19 cellular contexts compared by ENCODE assay signal in genomic region chr20:44033873-44034272, GRCh38.
"Had no signal": no experiment of that assay in that cellular context is flagged by ENCODE, and none has a peak within 500 bp of the region (broad histone marks: within the 10 kb centered on the region; RNA-seq: fewer than 3 reads in every experiment).

No MANE protein-coding gene starts in this region.

- H3K36me3 ChIP-seq: colonic mucosa, left ventricle myocardium inferior, neutrophil, suprapubic skin, upper lobe of left lung had no signal

- H3K9me3 ChIP-seq: body of pancreas, colonic mucosa, left ventricle myocardium inferior, neutrophil, suprapubic skin, upper lobe of left lung had no signal

- H3K4me3 Mint-ChIP-seq: activated naive CD4-positive, alpha-beta T cell treated with anti-CD3 and anti-CD28 coated beads, Interleukin-2, amount 50 U/mL, for 24 hours; natural killer cell had no signal

- H3K4me1 ChIP-seq: body of pancreas, colonic mucosa, left ventricle myocardium inferior, suprapubic skin, upper lobe of left lung had no signal

- H3K4me3 ChIP-seq: body of pancreas, colonic mucosa, left ventricle myocardium inferior, suprapubic skin, upper lobe of left lung had no signal

- H3K36me3 Mint-ChIP-seq: activated naive CD4-positive, alpha-beta T cell treated with anti-CD3 and anti-CD28 coated beads, Interleukin-2, amount 50 U/mL, for 24 hours; natural killer cell had no signal

- H3K27ac ChIP-seq: body of pancreas, colonic mucosa, left ventricle myocardium inferior, neutrophil, suprapubic skin, upper lobe of left lung, VCaP had no signal

- DNase-seq: activated CD4-positive, alpha-beta T cell treated with anti-CD3 and anti-CD28 coated beads for 1 hour; activated CD4-positive, alpha-beta T cell treated with anti-CD3 and anti-CD28 coated beads, Interleukin-2, amount 50 U/mL, for 48 hours; amygdala; body of pancreas; central memory CD4-positive, alpha-beta T cell; colonic mucosa; hippocampal formation; kidney; left ventricle myocardium inferior; natural killer cell; stimulated activated CD4-positive, alpha-beta T cell treated with anti-CD3 and anti-CD28 coated beads, Interleukin-15, amount 100 ng/mL, for 24 hours; stimulated activated CD4-positive, alpha-beta T cell treated with anti-CD3 and anti-CD28 coated beads, Interleukin-4, amount 100 ng/mL, for 1 hour; stimulated activated naive CD4-positive, alpha-beta T cell; upper lobe of left lung had no signal

- H3K27ac Mint-ChIP-seq: activated naive CD4-positive, alpha-beta T cell treated with anti-CD3 and anti-CD28 coated beads, Interleukin-2, amount 50 U/mL, for 24 hours; activated T-helper 2 cell treated with anti-CD3 and anti-CD28 coated beads, Interferon-gamma antibody, Interleukin-2, Interleukin-4, amounts not matched to agents 10 μg/mL and 5 μg/mL and 100 μg/mL, durations not matched to agents 14 hours and 24 hours and 36 hours; natural killer cell had no signal

- H3K9me3 Mint-ChIP-seq: activated naive CD4-positive, alpha-beta T cell treated with anti-CD3 and anti-CD28 coated beads, Interleukin-2, amount 50 U/mL, for 24 hours; natural killer cell had no signal
